In genomic region chr11:69643646-69644045, GRCh38 we compare ENCODE assay signal across 8 cellular contexts.
DNase-seq lines count a peak whose midpoint lies in the region; ATAC-seq and TF ChIP-seq lines count a peak whose summit lies in the region.

No MANE protein-coding gene starts in this region.

- DNase-seq in DMS153 treated with DMSO at 0.1 percent for 48 hours (lab: John Stamatoyannopoulos, UW; ENCODE audit: unreplicated experiment) (peak; percentile 14), DMS153 (lab: John Stamatoyannopoulos, UW) (no peak), SK-N-MC (ENCODE audit: low read depth, low spot score) (no peak), fibroblast of mammary gland (ENCODE audit: low read depth) (no peak), retinal pigment epithelial cell (ENCODE audit: low read depth) (no peak)

- H3K4me3 ChIP-seq in SK-N-MC: peak overlapping the region; percentile 99
- H3K4me3 ChIP-seq in fibroblast of mammary gland (ENCODE audit: control insufficient read depth, low read depth, low read length): peak overlapping the region; percentile 99
- H3K4me3 ChIP-seq in retinal pigment epithelial cell (ENCODE audit: low read length): peak overlapping the region; percentile 98

- no peak for ATAC-seq in GM19455 (IDR thresholded peaks at IDR 0.05; ENCODE audit: unreplicated experiment)
- ATAC-seq in HG02678 (IDR thresholded peaks at IDR 0.05; ENCODE audit: unreplicated experiment): no peak
- ATAC-seq in HG02970 (IDR thresholded peaks at IDR 0.05; ENCODE audit: low FRiP score, unreplicated experiment): no peak

- TF ChIP-seq CTCF in fibroblast of mammary gland (conservative IDR thresholded peaks at IDR 0.05; ENCODE audit: control insufficient read depth, insufficient read depth, low read depth, low read length): no peak
- TF ChIP-seq CTCF in retinal pigment epithelial cell (conservative IDR thresholded peaks at IDR 0.05; ENCODE audit: low read depth, low read length): no peak

- peaks cover 65% of the 10 kb centered on the region for H3K36me3 ChIP-seq in SK-N-MC (ENCODE audit: insufficient read depth, low read length)

- peak overlapping the region; percentile 98 for H3K27ac ChIP-seq in SK-N-MC

- peak overlapping the region; percentile 99 for H3K9ac ChIP-seq in SK-N-MC (ENCODE audit: insufficient read length)

- no peaks in the 10 kb centered on the region for H3K9me3 ChIP-seq in SK-N-MC (ENCODE audit: low read depth, low read length)
